Comparison of ENCODE assay signal across 12 cellular contexts in genomic region chr6:137416376-137417109, GRCh38.
DNase-seq lines count a peak whose midpoint lies in the region; ATAC-seq and TF ChIP-seq lines count a peak whose summit lies in the region.
"Had no signal": no experiment of that assay in that cellular context is flagged by ENCODE, and none has a peak within 500 bp of the region (broad histone marks: within the 10 kb centered on the region; RNA-seq: fewer than 3 reads in every experiment).

No MANE protein-coding gene starts in this region.

- no peak overlapping the region for H3K27ac ChIP-seq in effector memory CD4-positive, alpha-beta T cell (ENCODE audit: insufficient read depth, low read length, poor library complexity, severe bottlenecking)
- H3K27ac ChIP-seq: A549, adrenal gland, WERI-Rb-1 had no signal

- peak; percentile 89 for ATAC-seq in Right ventricle myocardium inferior
- ATAC-seq in left ventricle myocardium superior, result peak; percentile 86
- no peak for ATAC-seq in GM18519 (IDR thresholded peaks at IDR 0.05; ENCODE audit: low FRiP score, unreplicated experiment)
- ATAC-seq in GM19397 (IDR thresholded peaks at IDR 0.05; ENCODE audit: unreplicated experiment), result no peak

- peaks cover 34% of the 10 kb centered on the region for H3K27me3 Mint-ChIP-seq in type B pancreatic cell

- no peak for TF ChIP-seq CTCF in type B pancreatic cell (conservative IDR thresholded peaks at IDR 0.05)

- intact Hi-C loops in Right ventricle myocardium inferior (cut with DNase I), result no loop called here
- intact Hi-C loops in cardiac septum (cut with DNase I), result loop anchor here (5.0 kb wide), 1 partner anchor 139 kb away; no protein-coding TSS in a partner anchor
- intact Hi-C loops in left ventricle myocardium superior (cut with micrococcal nuclease), result no loop called here

- H3K36me3 Mint-ChIP-seq in type B pancreatic cell, result no peaks in the 10 kb centered on the region

- no peaks in the 10 kb centered on the region for H3K36me3 ChIP-seq in adipocyte (ENCODE audit: control insufficient read depth, insufficient read depth, low read length, severe bottlenecking)
- H3K36me3 ChIP-seq in effector memory CD4-positive, alpha-beta T cell (ENCODE audit: control insufficient read depth, insufficient read depth, low read length), result no peaks in the 10 kb centered on the region
- H3K36me3 ChIP-seq: adrenal gland, WERI-Rb-1 had no signal

- H3K4me3 Mint-ChIP-seq in type B pancreatic cell, result peak overlapping the region; percentile 14

- H3K9me3 ChIP-seq in adipocyte (ENCODE audit: control insufficient read depth, low read length), result no peaks in the 10 kb centered on the region
- H3K9me3 ChIP-seq in effector memory CD4-positive, alpha-beta T cell (ENCODE audit: control insufficient read depth, low read length), result no peaks in the 10 kb centered on the region
- H3K9me3 ChIP-seq: A549, adrenal gland had no signal

- peaks cover 21% of the 10 kb centered on the region for H3K4me1 Mint-ChIP-seq in type B pancreatic cell (ENCODE audit: unreplicated experiment)

- peaks cover 28% of the 10 kb centered on the region for H3K4me1 ChIP-seq in adipocyte (ENCODE audit: control insufficient read depth, insufficient read depth, low read length)
- no peaks in the 10 kb centered on the region for H3K4me1 ChIP-seq in effector memory CD4-positive, alpha-beta T cell (ENCODE audit: control insufficient read depth, insufficient read depth, low read length, poor library complexity, severe bottlenecking)
- H3K4me1 ChIP-seq: A549 had no signal

- H3K9me3 Mint-ChIP-seq in type B pancreatic cell, result no peaks in the 10 kb centered on the region

- H3K27me3 ChIP-seq in adipocyte (replicated peaks; ENCODE audit: control insufficient read depth, insufficient read depth, low read length), result no peaks in the 10 kb centered on the region
- H3K27me3 ChIP-seq in effector memory CD4-positive, alpha-beta T cell (replicated peaks; ENCODE audit: control insufficient read depth, insufficient read depth, low read length, poor library complexity, severe bottlenecking), result no peaks in the 10 kb centered on the region

- DNase-seq in Right ventricle myocardium inferior (ENCODE audit: missing footprints) (no peak), cardiac septum (ENCODE audit: low spot score) (no peak), adipocyte (ENCODE audit: low read depth) (peak; percentile 25), left ventricle myocardium superior (no peak), type B pancreatic cell (ENCODE audit: extremely low spot score, unreplicated experiment) (no peak)
- no peak for DNase-seq in effector memory CD4-positive, alpha-beta T cell
- DNase-seq: NCI-H510A treated with DMSO at 0.1 percent for 48 hours, WERI-Rb-1 had no signal

- H3K9ac ChIP-seq in adipocyte (ENCODE audit: low read length), result peak overlapping the region; percentile 16

- H3K27ac Mint-ChIP-seq in type B pancreatic cell, result peak overlapping the region; percentile 12

- H3K4me3 ChIP-seq in adipocyte (ENCODE audit: low read length), result peak overlapping the region; percentile 49
- no peak overlapping the region for H3K4me3 ChIP-seq in effector memory CD4-positive, alpha-beta T cell (ENCODE audit: insufficient read depth, low read depth, low read length, poor library complexity, severe bottlenecking)
- H3K4me3 ChIP-seq: A549 had no signal

Comparison
In these comparisons a context has a peak if more than half of its experiments do, and no peak if none do; other contexts are left out.
1. ATAC-seq: peak in Right ventricle myocardium inferior (single experiment) and left ventricle myocardium superior (single experiment); none in GM18519 (single experiment) and GM19397 (single experiment).